Comparison of ENCODE assay signal across 1 cellular context in the genomic region with DNA sequence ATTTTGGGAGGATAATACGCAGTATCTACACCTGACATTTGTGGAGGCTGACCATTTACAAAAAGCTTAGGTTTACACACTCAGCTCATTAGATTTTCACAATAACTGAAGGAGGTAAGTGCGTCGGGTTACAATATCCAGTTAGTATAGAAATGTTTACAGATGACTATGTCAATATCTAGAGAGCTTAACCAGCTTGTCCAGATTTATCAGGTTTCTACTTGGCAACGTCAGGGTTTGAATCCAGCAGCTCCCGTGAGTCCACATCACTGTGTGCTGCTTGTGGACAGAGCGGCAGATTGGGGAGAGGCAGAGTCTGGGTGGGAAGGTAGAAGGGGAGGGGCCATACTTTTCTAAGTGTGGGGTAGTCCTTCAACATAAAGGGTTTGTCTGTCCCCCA.
TF ChIP-seq lines count a peak whose summit lies in the region.

No MANE protein-coding gene starts in this region.

TF ChIP-seq in IMR-90, 13 proteins besides CTCF, POLR2A, EP300 and RAD21 (continued from another document):
- TF ChIP-seq, protein P1, sequence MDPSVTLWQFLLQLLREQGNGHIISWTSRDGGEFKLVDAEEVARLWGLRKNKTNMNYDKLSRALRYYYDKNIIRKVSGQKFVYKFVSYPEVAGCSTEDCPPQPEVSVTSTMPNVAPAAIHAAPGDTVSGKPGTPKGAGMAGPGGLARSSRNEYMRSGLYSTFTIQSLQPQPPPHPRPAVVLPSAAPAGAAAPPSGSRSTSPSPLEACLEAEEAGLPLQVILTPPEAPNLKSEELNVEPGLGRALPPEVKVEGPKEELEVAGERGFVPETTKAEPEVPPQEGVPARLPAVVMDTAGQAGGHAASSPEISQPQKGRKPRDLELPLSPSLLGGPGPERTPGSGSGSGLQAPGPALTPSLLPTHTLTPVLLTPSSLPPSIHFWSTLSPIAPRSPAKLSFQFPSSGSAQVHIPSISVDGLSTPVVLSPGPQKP (IDR thresholded peaks at IDR 0.05; ENCODE audit: borderline replicate concordance, low read depth, low read length): no peak
- TF ChIP-seq MXI1 (IDR thresholded peaks at IDR 0.05; ENCODE audit: borderline replicate concordance, low read depth, low read length) (no peak), CEBPB (IDR thresholded peaks at IDR 0.05; ENCODE audit: low read depth, low read length) (no peak), BHLHE40 (IDR thresholded peaks at IDR 0.05; ENCODE audit: low read depth, low read length) (no peak), RCOR1 (IDR thresholded peaks at IDR 0.05; ENCODE audit: insufficient replicate concordance, low read length) (no peak), RFX5 (IDR thresholded peaks at IDR 0.05; ENCODE audit: low read depth, low read length) (no peak)
TF ChIP-seq in IMR-90: peak in this region for 0.
